16 cellular contexts compared by ENCODE assay signal in genomic region chr7:138166681-138167080, GRCh38.
"Had no signal": no experiment of that assay in that cellular context is flagged by ENCODE, and none has a peak within 500 bp of the region (broad histone marks: within the 10 kb centered on the region; RNA-seq: fewer than 3 reads in every experiment).

No MANE protein-coding gene starts in this region.

- H3K27ac Mint-ChIP-seq: activated CD8-positive, alpha-beta T cell treated with anti-CD3 and anti-CD28 coated beads for 36 hours; immature natural killer cell had no signal

- H3K36me3 ChIP-seq: cardiac muscle cell, pancreas, tibial artery, vagina had no signal

- H3K27ac ChIP-seq: cardiac muscle cell, pancreas, tibial artery, vagina had no signal

- H3K27me3 ChIP-seq: cardiac muscle cell, pancreas, tibial artery, vagina had no signal

- ATAC-seq: activated CD8-positive, alpha-beta T cell treated with anti-CD3 and anti-CD28 coated beads for 36 hours; activated T-cell treated with anti-CD3 and anti-CD28 coated beads, Interleukin-2, amount 50 U/mL, for 4 hours; pancreas had no signal

- H3K4me1 ChIP-seq: pancreas, tibial artery, vagina had no signal

- DNase-seq: activated CD4-positive, alpha-beta T cell treated with anti-CD3 and anti-CD28 coated beads for 4 hours; activated CD8-positive, alpha-beta T cell treated with anti-CD3 and anti-CD28 coated beads for 36 hours; activated effector memory CD4-positive, alpha-beta T cell treated with Interleukin-2 at 50 U/mL for 16 hours; activated naive CD4-positive, alpha-beta T cell treated with anti-CD3 and anti-CD28 coated beads, Interleukin-2, amount 50 U/mL, for 16 hours; activated T-cell treated with anti-CD3 and anti-CD28 coated beads, Interleukin-2, amount 50 U/mL, for 4 hours; effector CD4-positive, alpha-beta T cell; foreskin fibroblast; hippocampal formation; immature natural killer cell; pancreas; stimulated activated CD4-positive, alpha-beta T cell treated with anti-CD3 and anti-CD28 coated beads, Interleukin-4, amount 100 ng/mL, for 1 hour; stimulated activated naive CD4-positive, alpha-beta T cell; T-helper 2 cell; tibial artery had no signal

- H3K4me3 Mint-ChIP-seq: activated CD8-positive, alpha-beta T cell treated with anti-CD3 and anti-CD28 coated beads for 36 hours; activated T-cell treated with anti-CD3 and anti-CD28 coated beads, Interleukin-2, amount 50 U/mL, for 4 hours; immature natural killer cell had no signal

- H3K9me3 ChIP-seq: pancreas had no signal

- H3K4me3 ChIP-seq: cardiac muscle cell, pancreas, tibial artery, vagina had no signal
